Comparison of ENCODE assay signal across 1 cellular context in the genomic region with DNA sequence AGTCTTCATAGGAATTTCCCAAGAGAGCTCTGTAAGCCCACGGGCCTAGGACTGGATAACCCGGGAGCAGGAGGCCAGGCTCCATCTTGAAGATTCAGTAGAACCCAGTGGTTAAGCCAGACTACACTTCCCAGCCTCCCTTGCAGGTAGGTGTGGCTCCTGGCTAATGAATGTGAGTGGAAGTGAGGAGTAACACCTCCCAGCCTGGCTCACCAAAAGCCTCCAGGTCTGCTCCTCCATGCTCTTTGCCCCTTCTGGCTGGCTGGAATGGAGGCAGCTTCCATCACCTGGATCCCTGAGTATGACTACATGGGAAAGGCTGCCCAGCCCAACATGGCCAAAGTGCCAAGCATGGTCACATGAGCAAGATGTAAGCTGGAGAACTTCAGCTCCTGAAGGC.
TF ChIP-seq lines count a peak whose summit lies in the region.

No MANE protein-coding gene starts in this region.

TF ChIP-seq in HepG2, 621 proteins besides CTCF, POLR2A, EP300 and RAD21 (continued from another document):
- TF ChIP-seq, protein P1, sequence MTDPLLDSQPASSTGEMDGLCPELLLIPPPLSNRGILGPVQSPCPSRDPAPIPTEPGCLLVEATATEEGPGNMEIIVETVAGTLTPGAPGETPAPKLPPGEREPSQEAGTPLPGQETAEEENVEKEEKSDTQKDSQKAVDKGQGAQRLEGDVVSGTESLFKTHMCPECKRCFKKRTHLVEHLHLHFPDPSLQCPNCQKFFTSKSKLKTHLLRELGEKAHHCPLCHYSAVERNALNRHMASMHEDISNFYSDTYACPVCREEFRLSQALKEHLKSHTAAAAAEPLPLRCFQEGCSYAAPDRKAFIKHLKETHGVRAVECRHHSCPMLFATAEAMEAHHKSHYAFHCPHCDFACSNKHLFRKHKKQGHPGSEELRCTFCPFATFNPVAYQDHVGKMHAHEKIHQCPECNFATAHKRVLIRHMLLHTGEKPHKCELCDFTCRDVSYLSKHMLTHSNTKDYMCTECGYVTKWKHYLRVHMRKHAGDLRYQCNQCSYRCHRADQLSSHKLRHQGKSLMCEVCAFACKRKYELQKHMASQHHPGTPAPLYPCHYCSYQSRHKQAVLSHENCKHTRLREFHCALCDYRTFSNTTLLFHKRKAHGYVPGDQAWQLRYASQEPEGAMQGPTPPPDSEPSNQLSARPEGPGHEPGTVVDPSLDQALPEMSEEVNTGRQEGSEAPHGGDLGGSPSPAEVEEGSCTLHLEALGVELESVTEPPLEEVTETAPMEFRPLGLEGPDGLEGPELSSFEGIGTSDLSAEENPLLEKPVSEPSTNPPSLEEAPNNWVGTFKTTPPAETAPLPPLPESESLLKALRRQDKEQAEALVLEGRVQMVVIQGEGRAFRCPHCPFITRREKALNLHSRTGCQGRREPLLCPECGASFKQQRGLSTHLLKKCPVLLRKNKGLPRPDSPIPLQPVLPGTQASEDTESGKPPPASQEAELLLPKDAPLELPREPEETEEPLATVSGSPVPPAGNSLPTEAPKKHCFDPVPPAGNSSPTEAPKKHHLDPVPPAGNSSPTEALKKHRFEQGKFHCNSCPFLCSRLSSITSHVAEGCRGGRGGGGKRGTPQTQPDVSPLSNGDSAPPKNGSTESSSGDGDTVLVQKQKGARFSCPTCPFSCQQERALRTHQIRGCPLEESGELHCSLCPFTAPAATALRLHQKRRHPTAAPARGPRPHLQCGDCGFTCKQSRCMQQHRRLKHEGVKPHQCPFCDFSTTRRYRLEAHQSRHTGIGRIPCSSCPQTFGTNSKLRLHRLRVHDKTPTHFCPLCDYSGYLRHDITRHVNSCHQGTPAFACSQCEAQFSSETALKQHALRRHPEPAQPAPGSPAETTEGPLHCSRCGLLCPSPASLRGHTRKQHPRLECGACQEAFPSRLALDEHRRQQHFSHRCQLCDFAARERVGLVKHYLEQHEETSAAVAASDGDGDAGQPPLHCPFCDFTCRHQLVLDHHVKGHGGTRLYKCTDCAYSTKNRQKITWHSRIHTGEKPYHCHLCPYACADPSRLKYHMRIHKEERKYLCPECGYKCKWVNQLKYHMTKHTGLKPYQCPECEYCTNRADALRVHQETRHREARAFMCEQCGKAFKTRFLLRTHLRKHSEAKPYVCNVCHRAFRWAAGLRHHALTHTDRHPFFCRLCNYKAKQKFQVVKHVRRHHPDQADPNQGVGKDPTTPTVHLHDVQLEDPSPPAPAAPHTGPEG (CRISPR knock-in tag; IDR thresholded peaks at IDR 0.05) = no peak
TF ChIP-seq in HepG2: peak in this region for 11.
